ENCODE assay signal across 16 cellular contexts in genomic region chr11:59865031-59865430, GRCh38.
DNase-seq lines count a peak whose midpoint lies in the region; ATAC-seq, FAIRE-seq and TF ChIP-seq lines count a peak whose summit lies in the region.
"Had no signal": no experiment of that assay in that cellular context is flagged by ENCODE, and none has a peak within 500 bp of the region (broad histone marks: within the 10 kb centered on the region; RNA-seq: fewer than 3 reads in every experiment).

No MANE protein-coding gene starts in this region.

- H3K4me3 ChIP-seq in neutrophil (ENCODE audit: low read depth in 1 of 2, low read length in 1 of 2): peak overlapping the region in 1 of 2 experiments; percentile 35
- H3K4me3 ChIP-seq: MG63, right atrium auricular region had no signal

- no peaks in the 10 kb centered on the region for H3K9me3 ChIP-seq in neutrophil
- H3K9me3 ChIP-seq: MG63 had no signal

- H3K27ac ChIP-seq in epithelial cell of prostate (peak overlapping the region; percentile 68), neutrophil (peak overlapping the region; percentile 85)
- H3K27ac ChIP-seq: right atrium auricular region had no signal

- ATAC-seq in HG02884 (IDR thresholded peaks at IDR 0.05; ENCODE audit: unreplicated experiment): no peak
- ATAC-seq: naive thymus-derived CD4-positive, alpha-beta T cell had no signal

- TF ChIP-seq CTCF in neutrophil (IDR thresholded peaks at IDR 0.05): no peak

- no peaks in the 10 kb centered on the region for H3K27me3 ChIP-seq in neutrophil
- H3K27me3 ChIP-seq: MG63, right atrium auricular region had no signal

- H3K36me3 ChIP-seq in neutrophil: no peaks in the 10 kb centered on the region
- H3K36me3 ChIP-seq: MG63, right atrium auricular region had no signal

- FAIRE-seq in RCC 7860 (lab: Jason Lieb, UNC): peak; percentile 33
- FAIRE-seq: HTR-8/SVneo, TTC549 had no signal

- peaks cover 56 to 58% of the 10 kb centered on the region in 2 experiments for H3K4me1 ChIP-seq in neutrophil (ENCODE audit: control insufficient read depth in 1 of 2, insufficient read depth in 1 of 2, low read depth in 1 of 2, low read length in 1 of 2)
- H3K4me1 ChIP-seq: right atrium auricular region had no signal

- peak; percentile 61 for DNase-seq in ELR (ENCODE audit: low read depth)
- DNase-seq in RCC 7860 (ENCODE audit: low spot score): peak; percentile 18
- peak; percentile 60 for DNase-seq in epithelial cell of prostate (ENCODE audit: low read depth, low spot score)
- no peak for DNase-seq in hepatic stellate cell (ENCODE audit: low spot score)
- DNase-seq in nucleus accumbens (lab: John Stamatoyannopoulos, UW): no peak
- no peak for DNase-seq in SIG-M5 treated with dmso at 0.1 percent for 504 hours (lab: John Stamatoyannopoulos, UW; ENCODE audit: unreplicated experiment)
- DNase-seq: DMS153; MG63; naive thymus-derived CD4-positive, alpha-beta T cell; NCI-H187; NCI-H510A had no signal

Comparison
In these comparisons a context has a peak if more than half of its experiments do, and no peak if none do; other contexts are left out.
1. DNase-seq: peak in ELR (single experiment), RCC 7860 (single experiment) and epithelial cell of prostate (single experiment); none in hepatic stellate cell (single experiment), nucleus accumbens (0 of 56) and SIG-M5 treated with dmso at 0.1 percent for 504 hours (single experiment).